In the genomic region with DNA sequence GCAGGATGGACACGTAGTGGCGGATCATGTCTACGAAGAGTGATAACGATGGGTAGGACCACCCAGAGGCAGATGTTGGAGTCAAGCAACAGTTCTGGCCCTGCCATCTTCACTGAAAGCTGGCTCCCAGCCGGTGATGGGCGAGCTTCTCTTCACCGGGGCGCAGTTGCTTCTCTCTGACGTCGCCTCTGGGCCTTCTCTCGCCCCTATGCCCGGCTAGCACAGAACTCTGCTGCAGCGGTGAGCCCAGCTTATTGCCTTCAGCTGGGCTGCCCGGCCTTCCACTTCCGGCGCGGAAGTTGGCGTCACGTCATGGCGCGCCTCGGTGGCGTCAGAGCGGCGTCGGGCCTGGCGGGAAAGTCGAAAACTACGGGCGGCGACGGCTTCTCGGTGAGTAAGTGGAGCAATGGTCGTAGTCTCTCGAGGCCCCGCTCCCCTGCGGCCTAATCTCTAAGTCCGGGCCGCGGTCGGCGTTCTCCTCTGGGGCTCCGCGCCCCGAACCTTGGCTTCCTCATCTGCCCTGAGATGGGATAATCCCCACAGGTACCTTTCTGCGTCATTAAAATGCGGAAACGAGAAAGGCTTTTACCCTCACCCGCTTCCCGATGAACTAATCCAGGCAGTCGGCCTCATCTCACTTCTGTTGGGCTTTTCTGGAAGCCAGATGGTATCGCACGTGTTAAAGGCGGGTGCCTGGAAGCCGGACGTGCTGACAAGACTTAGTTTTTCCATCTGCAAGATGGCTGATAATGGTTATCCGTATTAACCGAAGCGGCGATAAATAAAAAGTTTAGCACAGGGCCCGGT, we compare ENCODE assay signal across 1 cellular context.
TF ChIP-seq lines count a peak whose summit lies in the region.

A gene (plus strand): TSS at position 354 of the 807 bp plus-strand sequence. CDS start 2,221 bp downstream, outside the sequence.

TF ChIP-seq in K562, 482 proteins besides CTCF, POLR2A, EP300 and RAD21 (continued from another document and continues in another):
- TF ChIP-seq RFX5 (IDR thresholded peaks at IDR 0.05; ENCODE audit: low read depth, low read length) (peak; percentile 60; the same call in 1 of the 2 replicates), TARDBP (IDR thresholded peaks at IDR 0.05) (peak; percentile 73; the same call in 1 of the 2 replicates), BRCA1 (IDR thresholded peaks at IDR 0.05) (no peak), BRCA1 (CRISPR knock-in tag; IDR thresholded peaks at IDR 0.05) (no peak), BRD9 (IDR thresholded peaks at IDR 0.05; ENCODE audit: low read depth, partially characterized antibody) (peak; percentile 62), ILF3 (IDR thresholded peaks at IDR 0.05; ENCODE audit: borderline replicate concordance) (no peak), SMARCA5 (IDR thresholded peaks at IDR 0.05) (no peak), NFXL1 (CRISPR knock-in tag; IDR thresholded peaks at IDR 0.05) (no peak), ZNF263 (CRISPR knock-in tag; IDR thresholded peaks at IDR 0.05; ENCODE audit: borderline replicate concordance) (peak; percentile 77), RBM14 (IDR thresholded peaks at IDR 0.05; ENCODE audit: borderline replicate concordance, insufficient read depth, low read depth, low read length) (no peak), TRIM24 (IDR thresholded peaks at IDR 0.05) (peak in 1 of 2 experiments; percentile 5; a peak in 1 of 4 replicates), ZBTB7A (IDR thresholded peaks at IDR 0.05; ENCODE audit: borderline replicate concordance, control insufficient read depth, low read depth, low read length) (no peak), ZNF23 (CRISPR knock-in tag; IDR thresholded peaks at IDR 0.05) (no peak), THRAP3 (IDR thresholded peaks at IDR 0.05; ENCODE audit: borderline replicate concordance) (no peak), FOXM1 (IDR thresholded peaks at IDR 0.05; ENCODE audit: low read depth) (no peak; the same call in 1 of the 2 replicates), FOXM1 (CRISPR knock-in tag; IDR thresholded peaks at IDR 0.05; ENCODE audit: low read depth) (peak; percentile 98), SNRNP70 (optimal IDR thresholded peaks at IDR 0.05; ENCODE audit: low read depth, low read length) (no peak), ZNF408 (CRISPR knock-in tag; IDR thresholded peaks at IDR 0.05; ENCODE audit: low read depth) (no peak), ESRRB (CRISPR knock-in tag; IDR thresholded peaks at IDR 0.05; ENCODE audit: borderline replicate concordance) (no peak), ETS2 (tag; IDR thresholded peaks at IDR 0.05; ENCODE audit: borderline replicate concordance, poor library complexity, severe bottlenecking) (no peak), MCM3 (IDR thresholded peaks at IDR 0.05) (no peak), NONO (IDR thresholded peaks at IDR 0.05; ENCODE audit: low read depth in 2 of 2, low read length in 1 of 2) (no peak; a peak in 1 of 4 replicates), ZNF644 (tag; IDR thresholded peaks at IDR 0.05; ENCODE audit: low read depth) (no peak), PHB2 (IDR thresholded peaks at IDR 0.05; ENCODE audit: low read depth) (no peak), GABPB1 (CRISPR knock-in tag; IDR thresholded peaks at IDR 0.05) (peak; percentile 99), HOXB6 (CRISPR knock-in tag; IDR thresholded peaks at IDR 0.05; ENCODE audit: borderline replicate concordance) (no peak), MTA3 (IDR thresholded peaks at IDR 0.05; ENCODE audit: borderline replicate concordance) (peak; percentile 72; the same call in 1 of the 2 replicates), CREBBP (IDR thresholded peaks at IDR 0.05; ENCODE audit: low read depth, low read length) (no peak), BRD4 (IDR thresholded peaks at IDR 0.05) (no peak; the same call in 1 of the 2 replicates), MIER1 (IDR thresholded peaks at IDR 0.05; ENCODE audit: low read depth) (peak; percentile 47; the same call in 1 of the 2 replicates), NCOR1 (IDR thresholded peaks at IDR 0.05) (peak; percentile 22)
- TF ChIP-seq, protein P1, sequence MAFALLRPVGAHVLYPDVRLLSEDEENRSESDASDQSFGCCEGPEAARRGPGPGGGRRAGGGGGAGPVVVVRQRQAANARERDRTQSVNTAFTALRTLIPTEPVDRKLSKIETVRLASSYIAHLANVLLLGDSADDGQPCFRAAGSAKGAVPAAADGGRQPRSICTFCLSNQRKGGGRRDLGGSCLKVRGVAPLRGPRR (CRISPR knock-in tag; IDR thresholded peaks at IDR 0.05), result no peak
- TF ChIP-seq, protein P2, sequence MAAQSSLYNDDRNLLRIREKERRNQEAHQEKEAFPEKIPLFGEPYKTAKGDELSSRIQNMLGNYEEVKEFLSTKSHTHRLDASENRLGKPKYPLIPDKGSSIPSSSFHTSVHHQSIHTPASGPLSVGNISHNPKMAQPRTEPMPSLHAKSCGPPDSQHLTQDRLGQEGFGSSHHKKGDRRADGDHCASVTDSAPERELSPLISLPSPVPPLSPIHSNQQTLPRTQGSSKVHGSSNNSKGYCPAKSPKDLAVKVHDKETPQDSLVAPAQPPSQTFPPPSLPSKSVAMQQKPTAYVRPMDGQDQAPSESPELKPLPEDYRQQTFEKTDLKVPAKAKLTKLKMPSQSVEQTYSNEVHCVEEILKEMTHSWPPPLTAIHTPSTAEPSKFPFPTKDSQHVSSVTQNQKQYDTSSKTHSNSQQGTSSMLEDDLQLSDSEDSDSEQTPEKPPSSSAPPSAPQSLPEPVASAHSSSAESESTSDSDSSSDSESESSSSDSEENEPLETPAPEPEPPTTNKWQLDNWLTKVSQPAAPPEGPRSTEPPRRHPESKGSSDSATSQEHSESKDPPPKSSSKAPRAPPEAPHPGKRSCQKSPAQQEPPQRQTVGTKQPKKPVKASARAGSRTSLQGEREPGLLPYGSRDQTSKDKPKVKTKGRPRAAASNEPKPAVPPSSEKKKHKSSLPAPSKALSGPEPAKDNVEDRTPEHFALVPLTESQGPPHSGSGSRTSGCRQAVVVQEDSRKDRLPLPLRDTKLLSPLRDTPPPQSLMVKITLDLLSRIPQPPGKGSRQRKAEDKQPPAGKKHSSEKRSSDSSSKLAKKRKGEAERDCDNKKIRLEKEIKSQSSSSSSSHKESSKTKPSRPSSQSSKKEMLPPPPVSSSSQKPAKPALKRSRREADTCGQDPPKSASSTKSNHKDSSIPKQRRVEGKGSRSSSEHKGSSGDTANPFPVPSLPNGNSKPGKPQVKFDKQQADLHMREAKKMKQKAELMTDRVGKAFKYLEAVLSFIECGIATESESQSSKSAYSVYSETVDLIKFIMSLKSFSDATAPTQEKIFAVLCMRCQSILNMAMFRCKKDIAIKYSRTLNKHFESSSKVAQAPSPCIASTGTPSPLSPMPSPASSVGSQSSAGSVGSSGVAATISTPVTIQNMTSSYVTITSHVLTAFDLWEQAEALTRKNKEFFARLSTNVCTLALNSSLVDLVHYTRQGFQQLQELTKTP (IDR thresholded peaks at IDR 0.05; ENCODE audit: low read depth in 1 of 2, partially characterized antibody in 2 of 2), result peak in 1 of 2 experiments; percentile 45
- TF ChIP-seq, protein P3, sequence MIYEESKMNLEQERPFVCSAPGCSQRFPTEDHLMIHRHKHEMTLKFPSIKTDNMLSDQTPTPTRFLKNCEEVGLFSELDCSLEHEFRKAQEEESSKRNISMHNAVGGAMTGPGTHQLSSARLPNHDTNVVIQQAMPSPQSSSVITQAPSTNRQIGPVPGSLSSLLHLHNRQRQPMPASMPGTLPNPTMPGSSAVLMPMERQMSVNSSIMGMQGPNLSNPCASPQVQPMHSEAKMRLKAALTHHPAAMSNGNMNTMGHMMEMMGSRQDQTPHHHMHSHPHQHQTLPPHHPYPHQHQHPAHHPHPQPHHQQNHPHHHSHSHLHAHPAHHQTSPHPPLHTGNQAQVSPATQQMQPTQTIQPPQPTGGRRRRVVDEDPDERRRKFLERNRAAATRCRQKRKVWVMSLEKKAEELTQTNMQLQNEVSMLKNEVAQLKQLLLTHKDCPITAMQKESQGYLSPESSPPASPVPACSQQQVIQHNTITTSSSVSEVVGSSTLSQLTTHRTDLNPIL (CRISPR knock-in tag; IDR thresholded peaks at IDR 0.05), result no peak
- TF ChIP-seq, protein P4, sequence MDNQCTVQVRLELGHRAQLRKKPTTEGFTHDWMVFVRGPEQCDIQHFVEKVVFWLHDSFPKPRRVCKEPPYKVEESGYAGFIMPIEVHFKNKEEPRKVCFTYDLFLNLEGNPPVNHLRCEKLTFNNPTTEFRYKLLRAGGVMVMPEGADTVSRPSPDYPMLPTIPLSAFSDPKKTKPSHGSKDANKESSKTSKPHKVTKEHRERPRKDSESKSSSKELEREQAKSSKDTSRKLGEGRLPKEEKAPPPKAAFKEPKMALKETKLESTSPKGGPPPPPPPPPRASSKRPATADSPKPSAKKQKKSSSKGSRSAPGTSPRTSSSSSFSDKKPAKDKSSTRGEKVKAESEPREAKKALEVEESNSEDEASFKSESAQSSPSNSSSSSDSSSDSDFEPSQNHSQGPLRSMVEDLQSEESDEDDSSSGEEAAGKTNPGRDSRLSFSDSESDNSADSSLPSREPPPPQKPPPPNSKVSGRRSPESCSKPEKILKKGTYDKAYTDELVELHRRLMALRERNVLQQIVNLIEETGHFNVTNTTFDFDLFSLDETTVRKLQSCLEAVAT (IDR thresholded peaks at IDR 0.05), result peak in 1 of 2 experiments; percentile 95; a peak in 2 of 4 replicates
- TF ChIP-seq, protein P5, sequence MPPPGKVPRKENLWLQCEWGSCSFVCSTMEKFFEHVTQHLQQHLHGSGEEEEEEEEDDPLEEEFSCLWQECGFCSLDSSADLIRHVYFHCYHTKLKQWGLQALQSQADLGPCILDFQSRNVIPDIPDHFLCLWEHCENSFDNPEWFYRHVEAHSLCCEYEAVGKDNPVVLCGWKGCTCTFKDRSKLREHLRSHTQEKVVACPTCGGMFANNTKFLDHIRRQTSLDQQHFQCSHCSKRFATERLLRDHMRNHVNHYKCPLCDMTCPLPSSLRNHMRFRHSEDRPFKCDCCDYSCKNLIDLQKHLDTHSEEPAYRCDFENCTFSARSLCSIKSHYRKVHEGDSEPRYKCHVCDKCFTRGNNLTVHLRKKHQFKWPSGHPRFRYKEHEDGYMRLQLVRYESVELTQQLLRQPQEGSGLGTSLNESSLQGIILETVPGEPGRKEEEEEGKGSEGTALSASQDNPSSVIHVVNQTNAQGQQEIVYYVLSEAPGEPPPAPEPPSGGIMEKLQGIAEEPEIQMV (tag; conservative IDR thresholded peaks at IDR 0.05; ENCODE audit: low read depth), result peak; percentile 47; the same call in 1 of the 2 replicates
- TF ChIP-seq, protein P6, sequence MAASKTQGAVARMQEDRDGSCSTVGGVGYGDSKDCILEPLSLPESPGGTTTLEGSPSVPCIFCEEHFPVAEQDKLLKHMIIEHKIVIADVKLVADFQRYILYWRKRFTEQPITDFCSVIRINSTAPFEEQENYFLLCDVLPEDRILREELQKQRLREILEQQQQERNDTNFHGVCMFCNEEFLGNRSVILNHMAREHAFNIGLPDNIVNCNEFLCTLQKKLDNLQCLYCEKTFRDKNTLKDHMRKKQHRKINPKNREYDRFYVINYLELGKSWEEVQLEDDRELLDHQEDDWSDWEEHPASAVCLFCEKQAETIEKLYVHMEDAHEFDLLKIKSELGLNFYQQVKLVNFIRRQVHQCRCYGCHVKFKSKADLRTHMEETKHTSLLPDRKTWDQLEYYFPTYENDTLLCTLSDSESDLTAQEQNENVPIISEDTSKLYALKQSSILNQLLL (CRISPR knock-in tag; IDR thresholded peaks at IDR 0.05; ENCODE audit: borderline replicate concordance), result no peak
- TF ChIP-seq, protein P7, sequence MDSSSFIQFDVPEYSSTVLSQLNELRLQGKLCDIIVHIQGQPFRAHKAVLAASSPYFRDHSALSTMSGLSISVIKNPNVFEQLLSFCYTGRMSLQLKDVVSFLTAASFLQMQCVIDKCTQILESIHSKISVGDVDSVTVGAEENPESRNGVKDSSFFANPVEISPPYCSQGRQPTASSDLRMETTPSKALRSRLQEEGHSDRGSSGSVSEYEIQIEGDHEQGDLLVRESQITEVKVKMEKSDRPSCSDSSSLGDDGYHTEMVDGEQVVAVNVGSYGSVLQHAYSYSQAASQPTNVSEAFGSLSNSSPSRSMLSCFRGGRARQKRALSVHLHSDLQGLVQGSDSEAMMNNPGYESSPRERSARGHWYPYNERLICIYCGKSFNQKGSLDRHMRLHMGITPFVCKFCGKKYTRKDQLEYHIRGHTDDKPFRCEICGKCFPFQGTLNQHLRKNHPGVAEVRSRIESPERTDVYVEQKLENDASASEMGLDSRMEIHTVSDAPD (CRISPR knock-in tag; IDR thresholded peaks at IDR 0.05), result no peak
- TF ChIP-seq, protein P8, sequence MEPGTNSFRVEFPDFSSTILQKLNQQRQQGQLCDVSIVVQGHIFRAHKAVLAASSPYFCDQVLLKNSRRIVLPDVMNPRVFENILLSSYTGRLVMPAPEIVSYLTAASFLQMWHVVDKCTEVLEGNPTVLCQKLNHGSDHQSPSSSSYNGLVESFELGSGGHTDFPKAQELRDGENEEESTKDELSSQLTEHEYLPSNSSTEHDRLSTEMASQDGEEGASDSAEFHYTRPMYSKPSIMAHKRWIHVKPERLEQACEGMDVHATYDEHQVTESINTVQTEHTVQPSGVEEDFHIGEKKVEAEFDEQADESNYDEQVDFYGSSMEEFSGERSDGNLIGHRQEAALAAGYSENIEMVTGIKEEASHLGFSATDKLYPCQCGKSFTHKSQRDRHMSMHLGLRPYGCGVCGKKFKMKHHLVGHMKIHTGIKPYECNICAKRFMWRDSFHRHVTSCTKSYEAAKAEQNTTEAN (CRISPR knock-in tag; IDR thresholded peaks at IDR 0.05), result no peak
- TF ChIP-seq, protein P9, sequence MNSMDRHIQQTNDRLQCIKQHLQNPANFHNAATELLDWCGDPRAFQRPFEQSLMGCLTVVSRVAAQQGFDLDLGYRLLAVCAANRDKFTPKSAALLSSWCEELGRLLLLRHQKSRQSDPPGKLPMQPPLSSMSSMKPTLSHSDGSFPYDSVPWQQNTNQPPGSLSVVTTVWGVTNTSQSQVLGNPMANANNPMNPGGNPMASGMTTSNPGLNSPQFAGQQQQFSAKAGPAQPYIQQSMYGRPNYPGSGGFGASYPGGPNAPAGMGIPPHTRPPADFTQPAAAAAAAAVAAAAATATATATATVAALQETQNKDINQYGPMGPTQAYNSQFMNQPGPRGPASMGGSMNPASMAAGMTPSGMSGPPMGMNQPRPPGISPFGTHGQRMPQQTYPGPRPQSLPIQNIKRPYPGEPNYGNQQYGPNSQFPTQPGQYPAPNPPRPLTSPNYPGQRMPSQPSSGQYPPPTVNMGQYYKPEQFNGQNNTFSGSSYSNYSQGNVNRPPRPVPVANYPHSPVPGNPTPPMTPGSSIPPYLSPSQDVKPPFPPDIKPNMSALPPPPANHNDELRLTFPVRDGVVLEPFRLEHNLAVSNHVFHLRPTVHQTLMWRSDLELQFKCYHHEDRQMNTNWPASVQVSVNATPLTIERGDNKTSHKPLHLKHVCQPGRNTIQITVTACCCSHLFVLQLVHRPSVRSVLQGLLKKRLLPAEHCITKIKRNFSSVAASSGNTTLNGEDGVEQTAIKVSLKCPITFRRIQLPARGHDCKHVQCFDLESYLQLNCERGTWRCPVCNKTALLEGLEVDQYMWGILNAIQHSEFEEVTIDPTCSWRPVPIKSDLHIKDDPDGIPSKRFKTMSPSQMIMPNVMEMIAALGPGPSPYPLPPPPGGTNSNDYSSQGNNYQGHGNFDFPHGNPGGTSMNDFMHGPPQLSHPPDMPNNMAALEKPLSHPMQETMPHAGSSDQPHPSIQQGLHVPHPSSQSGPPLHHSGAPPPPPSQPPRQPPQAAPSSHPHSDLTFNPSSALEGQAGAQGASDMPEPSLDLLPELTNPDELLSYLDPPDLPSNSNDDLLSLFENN (IDR thresholded peaks at IDR 0.05; ENCODE audit: low read depth in 2 of 2, low read length in 2 of 2), result peak in 1 of 2 experiments; percentile 61; a peak in 1 of 4 replicates
